ENCODE assay signal across 16 cellular contexts in genomic region chr6:89121934-89122333, GRCh38. TPM values are rescaled to one million over a fixed set of nuclear protein-coding genes. Genes with fewer than 3 reads are reported as not detected.
A peak's percentile ranks its signal among the peaks of the same experiment; 100 is the strongest.
DNase-seq lines count a peak whose midpoint lies in the region; ATAC-seq, FAIRE-seq and TF ChIP-seq lines count a peak whose summit lies in the region.
"Had no signal": no experiment of that assay in that cellular context is flagged by ENCODE, and none has a peak within 500 bp of the region (broad histone marks: within the 10 kb centered on the region; RNA-seq: fewer than 3 reads in every experiment).

No MANE protein-coding gene starts in this region.

- H3K4ac ChIP-seq in H1 (replicated peaks; ENCODE audit: insufficient read length, low read depth, low read length): no peak overlapping the region

- TF ChIP-seq CTCF in H1 (IDR thresholded peaks at IDR 0.05; ENCODE audit: control extremely low read depth in 1 of 3, insufficient read depth in 1 of 3, low read depth in 1 of 3, low read length in 3 of 3) (no peak), foreskin keratinocyte (conservative IDR thresholded peaks at IDR 0.05) (no peak)

- no peaks in the 10 kb centered on the region for H3K4me1 ChIP-seq in H1 (replicated peaks in 1 of 4; ENCODE audit: control insufficient read depth in 3 of 4, insufficient read depth in 4 of 4, low read length in 3 of 4)
- H3K4me1 ChIP-seq in foreskin keratinocyte: no peaks in the 10 kb centered on the region
- H3K4me1 ChIP-seq: Caco-2 had no signal

- no peak overlapping the region for H4K5ac ChIP-seq in H1 (ENCODE audit: insufficient read length, low read depth, low read length)

- H2BK12ac ChIP-seq in H1 (ENCODE audit: low read depth, low read length): no peak overlapping the region

- no peak overlapping the region for H2BK20ac ChIP-seq in H1 (ENCODE audit: low read length)

- no peak for ATAC-seq in foreskin keratinocyte

- no peak for TF ChIP-seq RAD21 in H1 (IDR thresholded peaks at IDR 0.05 in 1 of 2, conservative IDR thresholded peaks at IDR 0.05 in 1 of 2; ENCODE audit: low read depth in 2 of 2, low read length in 2 of 2)

- CTCF ChIA-PET in H1 (lab: Charles Lee; ENCODE audit: partially characterized antibody): interaction anchor here (1.0 to 6.0 kb wide), 9 partner anchors 9 to 483 kb away, joined by 3 to 41 read pairs (median 5); partner anchors contain the start of gene GABRR1

- H3K27me3 ChIP-seq in H1 (replicated peaks in 1 of 4; ENCODE audit: control insufficient read depth in 3 of 4, extremely low read depth in 1 of 4, insufficient read depth in 3 of 4, low read length in 3 of 4) (peaks cover 7 to 21% (median 15%) of the 10 kb centered on the region in 4 experiments), foreskin keratinocyte (peaks cover 12% of the 10 kb centered on the region)

- no peak overlapping the region for H3K23ac ChIP-seq in H1 (ENCODE audit: insufficient read length)

- peak overlapping the region; percentile 28 for H3K9ac ChIP-seq in SK-N-MC (ENCODE audit: insufficient read length)
- H3K9ac ChIP-seq in H1 (replicated peaks in 1 of 4; ENCODE audit: extremely low read depth in 1 of 4, low read depth in 3 of 4, low read length in 3 of 4): no peak overlapping the region

- H3K56ac ChIP-seq in H1 (replicated peaks; ENCODE audit: insufficient read length, low read depth, low read length): no peak overlapping the region

- H3K14ac ChIP-seq in H1 (ENCODE audit: insufficient read length): no peak overlapping the region

- H4K20me1 ChIP-seq in H1 (replicated peaks in 1 of 2; ENCODE audit: control insufficient read depth in 1 of 2, insufficient read depth in 2 of 2, low read length in 2 of 2): no peaks in the 10 kb centered on the region

- WGBS in H1 (ENCODE audit: extremely low coverage in 1 of 2, insufficient coverage in 1 of 2, insufficient read length in 1 of 2, insufficient replicate concordance in 2 of 2, low coverage in 1 of 2, low lambda C conversion rate in 2 of 2, missing lambda C conversion rate in 1 of 2), 2 experiments: 95% methylated on average over 1 of the region's 1 CpG; no CpG with 5 or more reads in 1 of the 2 experiments

- H4K91ac ChIP-seq in H1 (replicated peaks; ENCODE audit: insufficient read length, low read length): no peak overlapping the region

- no peaks in the 10 kb centered on the region for H3K79me2 ChIP-seq in H1 (ENCODE audit: control insufficient read depth in 1 of 2, insufficient read depth in 2 of 2, low read length in 2 of 2)

- POLR2A ChIA-PET in H1 (lab: Charles Lee; ENCODE audit: partially characterized antibody): interaction anchor here (0.7 kb wide), 1 partner anchor 190 kb away, joined by 3 read pairs; no protein-coding TSS in a partner anchor

- no peak overlapping the region for H2BK5ac ChIP-seq in H1 (ENCODE audit: low read depth, low read length)

- H3K4me2 ChIP-seq in H1 (ENCODE audit: insufficient read depth in 1 of 2, low read depth in 2 of 2, low read length in 2 of 2): no peak overlapping the region

- TF ChIP-seq POLR2A in H1 (IDR thresholded peaks at IDR 0.05; ENCODE audit: control extremely low read depth in 1 of 2, low read depth in 2 of 2, low read length in 2 of 2): no peak

- no peak for DNase-seq in GM19239 (ENCODE audit: insufficient read length, low spot score)
- DNase-seq in SK-N-MC (ENCODE audit: low read depth, low spot score): no peak
- DNase-seq in H1 (ENCODE audit: low read depth in 1 of 2, low spot score in 2 of 2): no peak
- no peak for DNase-seq in foreskin keratinocyte
- DNase-seq in anterior cingulate cortex (lab: John Stamatoyannopoulos, UW): no peak
- DNase-seq in NCI-H187 (lab: John Stamatoyannopoulos, UW): no peak
- DNase-seq: CD4-positive, alpha-beta T cell; GF-D8; KG1 had no signal

- H3K4me3 ChIP-seq in SK-N-MC: no peak overlapping the region
- no peak overlapping the region for H3K4me3 ChIP-seq in H1 (ENCODE audit: extremely low read depth in 1 of 4, insufficient read depth in 2 of 4, low read depth in 3 of 4, low read length in 4 of 4)
- H3K4me3 ChIP-seq: HAP-1 had no signal

- H2AK5ac ChIP-seq in H1 (ENCODE audit: low read depth, low read length): no peak overlapping the region

- FAIRE-seq in GM19239 (lab: Jason Lieb, UNC) (peak; percentile 14), H1 (lab: Jason Lieb, UNC) (no peak)

- H3K79me1 ChIP-seq in H1 (ENCODE audit: low read depth, low read length): no peaks in the 10 kb centered on the region; the same call in 1 of the 2 replicates

- no peak overlapping the region for H2BK15ac ChIP-seq in H1 (ENCODE audit: low read length)

- H3K36me3 ChIP-seq in SK-N-MC (ENCODE audit: insufficient read depth, low read length) (no peaks in the 10 kb centered on the region), H1 (ENCODE audit: control insufficient read depth in 2 of 4, insufficient read depth in 4 of 4, low read length in 3 of 4) (no peaks in the 10 kb centered on the region)
- H3K36me3 ChIP-seq: HAP-1 had no signal

- no peak for TF ChIP-seq EP300 in H1 (IDR thresholded peaks at IDR 0.05; ENCODE audit: borderline replicate concordance in 1 of 2, low read depth in 2 of 2, low read length in 2 of 2)

- H3K9me3 ChIP-seq in SK-N-MC (ENCODE audit: low read depth, low read length) (no peaks in the 10 kb centered on the region), H1 (ENCODE audit: insufficient read depth in 2 of 2, low read depth in 1 of 2, low read length in 1 of 2) (no peaks in the 10 kb centered on the region)
- H3K9me3 ChIP-seq: Caco-2, HAP-1 had no signal

- H4K8ac ChIP-seq in H1 (ENCODE audit: extremely low read depth, insufficient read depth, low read length): no peak overlapping the region

- peaks cover 4% of the 10 kb centered on the region; the same call in 1 of the 2 replicates for H3K23me2 ChIP-seq in H1 (ENCODE audit: low read depth, low read length)

- H2BK120ac ChIP-seq in H1 (replicated peaks; ENCODE audit: low read depth, low read length): no peak overlapping the region

- no peak overlapping the region for H3K18ac ChIP-seq in H1 (ENCODE audit: extremely low read depth, low read length)

- no peak overlapping the region for H2AFZ ChIP-seq in H1 (ENCODE audit: low read length)

- H3K27ac ChIP-seq in SK-N-MC: no peak overlapping the region
- H3K27ac ChIP-seq in H1 (ENCODE audit: low read depth, low read length): no peak overlapping the region
- no peak overlapping the region for H3K27ac ChIP-seq in foreskin keratinocyte
- H3K27ac ChIP-seq: C4-2B, HL-60 had no signal

TF ChIP-seq in H1, 55 proteins besides CTCF, POLR2A, EP300 and RAD21:
- TF ChIP-seq NANOG (IDR thresholded peaks at IDR 0.05; ENCODE audit: insufficient read depth, low read depth, low read length, poor library complexity, severe bottlenecking): no peak
- no peak for TF ChIP-seq RFX5 (IDR thresholded peaks at IDR 0.05; ENCODE audit: borderline replicate concordance, low read depth, low read length)
- TF ChIP-seq MAFK (IDR thresholded peaks at IDR 0.05; ENCODE audit: low read depth, low read length): peak; percentile 63; the same call in 1 of the 2 replicates
TF ChIP-seq in H1: peak in this region for 1.

RNA-seq across cellular contexts. Expression of gene SRSF12, which starts 4.1 kb away (rescaled TPM):
- 4.2 and 4.9 TPM in 2 replicates for total RNA-seq in H1 (2021; fragmentation: NEBNext Ultra II Directional; extraction: Animal tissue kit (Norgen Biotek cat#: 25700))
- polyA plus RNA-seq in H1 (2011; rRNA removed): 1.8 and 2.6 TPM in 2 replicates
- 2.8 TPM for polyA plus RNA-seq in H1 (2011; cell fraction: cytosol; rRNA removed)
- 1.9 TPM for polyA plus RNA-seq in H1 (2011; cell fraction: nucleus; rRNA removed)
- polyA plus RNA-seq in H1 (2012, experiment 1 of 2): 2.8 to 4.4 TPM (median 3.9 TPM) in 4 replicates
- 0.64 TPM for polyA plus RNA-seq in H1 (2012, experiment 2 of 2)
- 2.5 TPM for polyA plus RNA-seq in H1 (2013, experiment 1 of 2)
- 2.5 TPM for polyA plus RNA-seq in H1 (2013, experiment 2 of 2)
- polyA minus RNA-seq in H1 (2011; rRNA and poly(A)+ RNA removed): 1.5 and 3.0 TPM in 2 replicates
- 2.3 TPM for polyA minus RNA-seq in H1 (2011; cell fraction: cytosol; rRNA and poly(A)+ RNA removed)
- polyA minus RNA-seq in H1 (2011; cell fraction: nucleus; rRNA and poly(A)+ RNA removed): 4.5 TPM
- total RNA-seq in foreskin keratinocyte: 0.32 and 0.51 TPM in 2 replicates
- 0.30 and 0.33 TPM in 2 replicates for polyA plus RNA-seq in foreskin keratinocyte
- total RNA-seq: CD4-positive, alpha-beta T cell; H4; HT1080 had no signal
- polyA plus RNA-seq: BJ had no signal

RNA-seq across cellular contexts. Expression of gene PM20D2, which starts 23.9 kb away (rescaled TPM):
- 7.1 and 7.6 TPM in 2 replicates for total RNA-seq in H1 (2021; fragmentation: NEBNext Ultra II Directional; extraction: Animal tissue kit (Norgen Biotek cat#: 25700))
- polyA plus RNA-seq in H1 (2011; rRNA removed): 2.2 and 2.7 TPM in 2 replicates
- polyA plus RNA-seq in H1 (2011; cell fraction: cytosol; rRNA removed): 3.8 TPM
- polyA plus RNA-seq in H1 (2011; cell fraction: nucleus; rRNA removed): 2.7 TPM
- polyA plus RNA-seq in H1 (2012, experiment 1 of 2): 2.0 to 4.5 TPM (median 2.8 TPM) in 4 replicates
- polyA plus RNA-seq in H1 (2012, experiment 2 of 2): 1.6 TPM
- 3.9 TPM for polyA plus RNA-seq in H1 (2013, experiment 1 of 2)
- 3.8 TPM for polyA plus RNA-seq in H1 (2013, experiment 2 of 2)
- polyA minus RNA-seq in H1 (2011; rRNA and poly(A)+ RNA removed): 2.1 and 3.1 TPM in 2 replicates
- 5.2 TPM for polyA minus RNA-seq in H1 (2011; cell fraction: cytosol; rRNA and poly(A)+ RNA removed)
- polyA minus RNA-seq in H1 (2011; cell fraction: nucleus; rRNA and poly(A)+ RNA removed): 5.0 TPM
- total RNA-seq in foreskin keratinocyte: 17.3 and 18.4 TPM in 2 replicates
- polyA plus RNA-seq in foreskin keratinocyte: 4.2 and 5.8 TPM in 2 replicates

RNA-seq across cellular contexts. Expression of gene PNRC1, which starts 41.4 kb away (rescaled TPM):
- 48.5 and 50.2 TPM in 2 replicates for total RNA-seq in H1 (2021; fragmentation: NEBNext Ultra II Directional; extraction: Animal tissue kit (Norgen Biotek cat#: 25700))
- polyA plus RNA-seq in H1 (2011; rRNA removed): 6.3 and 8.2 TPM in 2 replicates
- 6.7 TPM for polyA plus RNA-seq in H1 (2011; cell fraction: cytosol; rRNA removed)
- polyA plus RNA-seq in H1 (2011; cell fraction: nucleus; rRNA removed): 8.1 TPM
- 13.9 to 25.1 TPM (median 17.9 TPM) in 4 replicates for polyA plus RNA-seq in H1 (2012, experiment 1 of 2)
- 12.5 TPM for polyA plus RNA-seq in H1 (2012, experiment 2 of 2)
- polyA plus RNA-seq in H1 (2013, experiment 1 of 2): 19.2 TPM
- 17.2 TPM for polyA plus RNA-seq in H1 (2013, experiment 2 of 2)
- polyA minus RNA-seq in H1 (2011; rRNA and poly(A)+ RNA removed): 5.6 and 9.4 TPM in 2 replicates
- 24.0 TPM for polyA minus RNA-seq in H1 (2011; cell fraction: cytosol; rRNA and poly(A)+ RNA removed)
- polyA minus RNA-seq in H1 (2011; cell fraction: nucleus; rRNA and poly(A)+ RNA removed): 35.3 TPM
- 13.6 and 18.4 TPM in 2 replicates for total RNA-seq in foreskin keratinocyte
- 10.1 and 10.9 TPM in 2 replicates for polyA plus RNA-seq in foreskin keratinocyte
